Comparison of ENCODE assay signal across 17 cellular contexts in genomic region chr14:55109846-55110245, GRCh38. TPM values are rescaled to one million over a fixed set of nuclear protein-coding genes. Genes with fewer than 3 reads are reported as not detected.
DNase-seq lines count a peak whose midpoint lies in the region; ATAC-seq, FAIRE-seq and TF ChIP-seq lines count a peak whose summit lies in the region.
"Had no signal": no experiment of that assay in that cellular context is flagged by ENCODE, and none has a peak within 500 bp of the region (broad histone marks: within the 10 kb centered on the region; RNA-seq: fewer than 3 reads in every experiment).

No MANE protein-coding gene starts in this region.

- no peak overlapping the region for H4K5ac ChIP-seq in mesendoderm (ENCODE audit: low read length)

- peaks cover 20% of the 10 kb centered on the region for H3F3A ChIP-seq in GM23248 (ENCODE audit: insufficient read depth)

- no peak overlapping the region for H2AK5ac ChIP-seq in mesendoderm (ENCODE audit: low read length)

- no peak overlapping the region for H2BK5ac ChIP-seq in mesendoderm (ENCODE audit: low read length)

- H3K23ac ChIP-seq in mesendoderm (ENCODE audit: low read length) = no peak overlapping the region

- no peak overlapping the region for H2AFZ ChIP-seq in GM23248

- H3K27ac ChIP-seq in RWPE2 (ENCODE audit: poor library complexity, severe bottlenecking) (peak overlapping the region; percentile 98), mesendoderm (ENCODE audit: low read depth, low read length) (no peak overlapping the region), GM23248 (no peak overlapping the region)
- H3K27ac ChIP-seq: 22Rv1, HL-60 had no signal

- H2BK15ac ChIP-seq in mesendoderm (replicated peaks; ENCODE audit: low read depth) = no peak overlapping the region

- H3K9ac ChIP-seq in mesendoderm (ENCODE audit: low read length) (no peak overlapping the region), GM23248 (no peak overlapping the region)

- no peaks in the 10 kb centered on the region for H3K9me2 ChIP-seq in GM23248 (ENCODE audit: insufficient read depth)

- no CpG with 5 or more reads among the region's 1 CpG for WGBS in mesendoderm (ENCODE audit: extremely low coverage, insufficient coverage, low lambda C conversion rate)
- WGBS in GM23248 (ENCODE audit: low coverage in 1 of 2, low lambda C conversion rate in 2 of 2, missing lambda C conversion rate in 2 of 2), 2 experiments = 97 to 100% methylated on average over 1 of the region's 1 CpG

- H3K79me1 ChIP-seq in mesendoderm (ENCODE audit: low read length) = no peaks in the 10 kb centered on the region

- TF ChIP-seq CTCF in RWPE2 (IDR thresholded peaks at IDR 0.05; ENCODE audit: poor library complexity, severe bottlenecking) = no peak

- H3K79me2 ChIP-seq in mesendoderm (ENCODE audit: control insufficient read depth, insufficient read depth, low read length) (no peaks in the 10 kb centered on the region), GM23248 (ENCODE audit: insufficient read depth) (no peaks in the 10 kb centered on the region)

- peaks cover 14% of the 10 kb centered on the region for H3K4me1 ChIP-seq in RWPE2 (ENCODE audit: insufficient read depth, poor library complexity, severe bottlenecking)
- H3K4me1 ChIP-seq in mesendoderm (ENCODE audit: control insufficient read depth, low read depth, low read length) = no peaks in the 10 kb centered on the region
- H3K4me1 ChIP-seq in GM23248 (ENCODE audit: insufficient read depth) = peaks cover 29% of the 10 kb centered on the region

- H4K20me1 ChIP-seq in GM23248 (ENCODE audit: insufficient read depth) = no peaks in the 10 kb centered on the region

- H3K56ac ChIP-seq in mesendoderm (ENCODE audit: low read length) = no peak overlapping the region

- DNase-seq in DMS53 (lab: John Stamatoyannopoulos, UW) (peak; percentile 33), DMS53 treated with DMSO at 0.1 percent for 48 hours (lab: John Stamatoyannopoulos, UW; ENCODE audit: unreplicated experiment) (no peak), RWPE2 (ENCODE audit: low spot score) (no peak), mesendoderm (peak; percentile 49), urothelium cell line (ENCODE audit: low spot score) (no peak), GM23248 (no peak)
- no peak for DNase-seq in activated CD4-positive, CD25-positive, alpha-beta regulatory T cell treated with anti-CD3 and anti-CD28 coated beads, Interleukin-2, amount 50 U/mL, for 72 hours
- DNase-seq: CD8-positive, alpha-beta T cell; COR-L47; DMS153; GF-D8 had no signal

- in situ Hi-C loops in GM23248 (cut with MboI) = no loop called here

- H3K9me3 ChIP-seq in RWPE2 (ENCODE audit: severe bottlenecking) = no peaks in the 10 kb centered on the region
- no peaks in the 10 kb centered on the region for H3K9me3 ChIP-seq in GM23248 (ENCODE audit: low read depth)

- no peak overlapping the region for H2BK120ac ChIP-seq in mesendoderm (ENCODE audit: low read depth, low read length)

- no peak overlapping the region for H3K4ac ChIP-seq in mesendoderm (ENCODE audit: low read depth, low read length)

- peak; percentile 30 for FAIRE-seq in urothelium cell line (lab: Jason Lieb, UNC)
- FAIRE-seq: D721Med, GM19239 had no signal

- no peak overlapping the region for H3K4me2 ChIP-seq in mesendoderm (ENCODE audit: low read length)
- H3K4me2 ChIP-seq in GM23248 (ENCODE audit: unreplicated experiment) = no peak overlapping the region

- no peak; the same call in 2 of the 3 replicates for ATAC-seq in RWPE2 (ENCODE audit: low read depth)
- no peak for ATAC-seq in GM21737 (IDR thresholded peaks at IDR 0.05; ENCODE audit: unreplicated experiment)
- ATAC-seq: CD8-positive, alpha-beta T cell; HCT116 had no signal

- no peak overlapping the region for H3K4me3 ChIP-seq in RWPE2 (ENCODE audit: severe bottlenecking)
- no peak overlapping the region for H3K4me3 ChIP-seq in mesendoderm (ENCODE audit: low read length)
- no peak overlapping the region for H3K4me3 ChIP-seq in GM23248

- no peaks in the 10 kb centered on the region for H3K27me3 ChIP-seq in RWPE2 (ENCODE audit: insufficient read depth, poor library complexity, severe bottlenecking)
- no peaks in the 10 kb centered on the region for H3K27me3 ChIP-seq in mesendoderm (ENCODE audit: insufficient read depth, low read length, poor library complexity)
- H3K27me3 ChIP-seq in GM23248 (replicated peaks; ENCODE audit: insufficient read depth) = no peaks in the 10 kb centered on the region

- H3K18ac ChIP-seq in mesendoderm (ENCODE audit: low read length) = no peak overlapping the region

- no peak overlapping the region for H4K8ac ChIP-seq in mesendoderm (ENCODE audit: low read depth, low read length)

- H3K36me3 ChIP-seq in RWPE2 (ENCODE audit: low read depth) = no peaks in the 10 kb centered on the region
- no peaks in the 10 kb centered on the region for H3K36me3 ChIP-seq in mesendoderm (ENCODE audit: control insufficient read depth, insufficient read depth, low read length)
- H3K36me3 ChIP-seq in GM23248 (ENCODE audit: low read depth) = no peaks in the 10 kb centered on the region

RNA-seq across cellular contexts. Expression of gene LGALS3, which starts 19.2 kb away (rescaled TPM):
- polyA plus RNA-seq in mesendoderm (2013, experiment 1 of 2) = 9.2 TPM
- 9.7 TPM for polyA plus RNA-seq in mesendoderm (2013, experiment 2 of 2)
- 297 and 363 TPM in 2 replicates for total RNA-seq in GM23248 (2014; rRNA removed; shearing (Covaris generic))
- polyA plus RNA-seq in GM23248 (2016; fragmentation: Nextera tagmentation; extraction: Ambion mirVana) = 541 and 553 TPM in 2 replicates

RNA-seq across cellular contexts. Expression of gene MAPK1IP1L, which starts 58.4 kb away (rescaled TPM):
- 148 TPM for polyA plus RNA-seq in mesendoderm (2013, experiment 1 of 2)
- 159 TPM for polyA plus RNA-seq in mesendoderm (2013, experiment 2 of 2)
- total RNA-seq in GM23248 (2014; rRNA removed; shearing (Covaris generic)) = 79.4 and 92.6 TPM in 2 replicates
- 89.0 and 92.5 TPM in 2 replicates for polyA plus RNA-seq in GM23248 (2016; fragmentation: Nextera tagmentation; extraction: Ambion mirVana)

Comparison
In these comparisons a context has a peak if more than half of its experiments do, and no peak if none do; other contexts are left out.
1. DNase-seq: peak in DMS53 (single experiment) and mesendoderm (single experiment); none in DMS53 treated with DMSO at 0.1 percent for 48 hours (single experiment), RWPE2 (single experiment), urothelium cell line (single experiment), GM23248 (single experiment) and activated CD4-positive, CD25-positive, alpha-beta regulatory T cell treated with anti-CD3 and anti-CD28 coated beads, Interleukin-2, amount 50 U/mL, for 72 hours (single experiment).